28 cellular contexts compared by ENCODE assay signal in the genomic region with DNA sequence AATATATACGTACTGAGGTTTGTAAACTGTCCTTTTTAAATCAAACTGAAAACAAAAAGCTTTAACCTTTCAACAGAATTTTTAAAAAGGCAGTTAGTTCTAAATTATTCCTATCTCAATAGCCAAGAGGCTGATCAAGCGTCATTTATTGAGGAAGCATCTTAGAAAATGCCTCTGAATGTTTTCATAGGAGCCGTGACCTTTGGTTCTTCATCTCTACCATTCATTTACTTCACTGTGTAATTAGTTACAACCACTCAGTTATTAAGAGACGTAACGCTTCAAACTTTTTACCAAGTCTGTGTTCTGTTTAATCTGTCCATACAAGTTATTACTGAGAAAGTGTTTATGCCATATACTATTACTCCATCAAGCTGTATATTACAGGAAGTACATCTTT.
DNase-seq lines count a peak whose midpoint lies in the region; ATAC-seq, FAIRE-seq and TF ChIP-seq lines count a peak whose summit lies in the region.
"Had no signal": no experiment of that assay in that cellular context is flagged by ENCODE, and none has a peak within 500 bp of the region (broad histone marks: within the 10 kb centered on the region; RNA-seq: fewer than 3 reads in every experiment).

No MANE protein-coding gene starts in this region.

- H3K36me3 Mint-ChIP-seq in progenitor cell of endocrine pancreas (ENCODE audit: insufficient read depth): peaks cover 31% of the 10 kb centered on the region
- H3K36me3 Mint-ChIP-seq: CD8-positive, alpha-beta T cell had no signal

- no peak for DNase-seq in D721Med (ENCODE audit: insufficient read length, low spot score)
- no peak for DNase-seq in Peyer's patch
- DNase-seq in left colon: no peak
- no peak for DNase-seq in progenitor cell of endocrine pancreas (ENCODE audit: low spot score, unreplicated experiment)
- no peak for DNase-seq in NCI-H2196 treated with DMSO at 0.1 percent for 48 hours (lab: John Stamatoyannopoulos, UW; ENCODE audit: unreplicated experiment)
- no peak for DNase-seq in H54 (ENCODE audit: insufficient read length, low spot score)
- DNase-seq in NCI-H526 (lab: John Stamatoyannopoulos, UW): no peak
- DNase-seq: AML-193; Caco-2; Calu3; CD4-positive, alpha-beta T cell; CD8-positive, alpha-beta T cell; DMS 273 treated with DMSO at 0.1 percent for 48 hours; DMS153; DMS53; DMS79; DND-41; EL; GDM1 had no signal

- no peaks in the 10 kb centered on the region for H3K9me3 ChIP-seq in Peyer's patch
- H3K9me3 ChIP-seq: A549; BLaER1 treated with 17β-estradiol and CSF1 and Interleukin-3, amounts not matched to agents 10 nM and 100 nM; Caco-2 had no signal

- H3K27me3 ChIP-seq in Peyer's patch: no peaks in the 10 kb centered on the region
- H3K27me3 ChIP-seq: BLaER1 treated with 17β-estradiol and CSF1 and Interleukin-3, amounts not matched to agents 10 nM and 100 nM had no signal

- intact Hi-C loops in left colon (cut with DNase I, micrococcal nuclease): no loop called here

- peaks cover under 1% of the 10 kb centered on the region for H3K4me1 Mint-ChIP-seq in progenitor cell of endocrine pancreas (ENCODE audit: low read depth)
- H3K4me1 Mint-ChIP-seq: B cell had no signal

- ATAC-seq in left colon: peak; percentile 93
- no peak for ATAC-seq in HG02840 (IDR thresholded peaks at IDR 0.05; ENCODE audit: low FRiP score, unreplicated experiment)
- ATAC-seq: A549; CD8-positive, alpha-beta T cell; GM12878 had no signal

- peak overlapping the region in 3 of 4 donors; percentile 11 to 49 (median 28) for H3K27ac ChIP-seq in Peyer's patch
- H3K27ac ChIP-seq: 22Rv1; A549; BLaER1 treated with 17β-estradiol and CSF1 and Interleukin-3, amounts not matched to agents 10 nM and 100 nM; C4-2B had no signal

- no peaks in the 10 kb centered on the region for H3K4me1 ChIP-seq in Peyer's patch
- H3K4me1 ChIP-seq: A549; BLaER1 treated with 17β-estradiol and CSF1 and Interleukin-3, amounts not matched to agents 10 nM and 100 nM; Caco-2 had no signal

- H3K4me3 Mint-ChIP-seq in progenitor cell of endocrine pancreas (ENCODE audit: low read depth): no peak overlapping the region
- H3K4me3 Mint-ChIP-seq: B cell; CD4-positive, alpha-beta T cell; CD8-positive, alpha-beta T cell had no signal

- H3K27ac Mint-ChIP-seq in progenitor cell of endocrine pancreas: peak overlapping the region; percentile 33
- H3K27ac Mint-ChIP-seq: B cell; CD4-positive, alpha-beta T cell; CD8-positive, alpha-beta T cell had no signal

- TF ChIP-seq CTCF in D721Med (IDR thresholded peaks at IDR 0.05; ENCODE audit: insufficient read depth, missing control alignments): no peak
- peak in 3 of 6 experiments; percentile 13 to 43 (median 18) for TF ChIP-seq CTCF in Peyer's patch (IDR thresholded peaks at IDR 0.05)
- no peak for TF ChIP-seq CTCF in progenitor cell of endocrine pancreas (IDR thresholded peaks at IDR 0.05; ENCODE audit: unreplicated experiment)

- FAIRE-seq in D721Med (lab: Jason Lieb, UNC) (peak; percentile 44), H54 (lab: Jason Lieb, UNC) (no peak)
- FAIRE-seq: A549, GM12878, GM12892, GM19239 had no signal

- no peak overlapping the region for H3K4me3 ChIP-seq in Peyer's patch
- H3K4me3 ChIP-seq: A549; BLaER1 treated with 17β-estradiol and CSF1 and Interleukin-3, amounts not matched to agents 10 nM and 100 nM; GM12878 had no signal

- TF ChIP-seq POLR2A in Peyer's patch (IDR thresholded peaks at IDR 0.05) (no peak), H54 (IDR thresholded peaks at IDR 0.05; ENCODE audit: low read depth, low read length) (no peak)

- H3K27me3 Mint-ChIP-seq in progenitor cell of endocrine pancreas: no peaks in the 10 kb centered on the region

- no peaks in the 10 kb centered on the region for H3K36me3 ChIP-seq in Peyer's patch
- H3K36me3 ChIP-seq: BLaER1 treated with 17β-estradiol and CSF1 and Interleukin-3, amounts not matched to agents 10 nM and 100 nM had no signal

- H3K9me3 Mint-ChIP-seq in progenitor cell of endocrine pancreas (ENCODE audit: low read depth): no peaks in the 10 kb centered on the region
- H3K9me3 Mint-ChIP-seq: CD4-positive, alpha-beta T cell; CD8-positive, alpha-beta T cell had no signal
